Comparison of ENCODE assay signal across 9 cellular contexts in genomic region chr3:187742351-187743171, GRCh38. TPM values are rescaled to one million over a fixed set of nuclear protein-coding genes. Genes with fewer than 3 reads are reported as not detected.
DNase-seq lines count a peak whose midpoint lies in the region; ATAC-seq, FAIRE-seq and TF ChIP-seq lines count a peak whose summit lies in the region.
"Had no signal": no experiment of that assay in that cellular context is flagged by ENCODE, and none has a peak within 500 bp of the region (broad histone marks: within the 10 kb centered on the region; RNA-seq: fewer than 3 reads in every experiment).

No MANE protein-coding gene starts in this region.

- no peak for TF ChIP-seq CTCF in HepG2 (CRISPR knock-in tag; IDR thresholded peaks at IDR 0.05)

- H3K27me3 ChIP-seq in CD8-positive, alpha-beta memory T cell (ENCODE audit: insufficient read depth, low read length, poor library complexity, severe bottlenecking) = no peaks in the 10 kb centered on the region
- H3K27me3 ChIP-seq in HepG2 (ENCODE audit: control insufficient read depth in 1 of 2, insufficient read depth in 2 of 2, low read length in 2 of 2) = peaks cover 0 to 5% of the 10 kb centered on the region in 2 experiments; a peak in 1 of 5 replicates
- no peaks in the 10 kb centered on the region for H3K27me3 ChIP-seq in thymus (ENCODE audit: control insufficient read depth, insufficient read depth)

- in situ Hi-C loops in T47D (cut with HindIII; ENCODE audit: low pct_unique_long_range_greater_than_20kb, low sequenced_read_pairs) (loop anchor here (25.0 kb wide), 3 partner anchors 295 to 1195 kb away; no protein-coding TSS in a partner anchor), HepG2 (cut with HindIII; ENCODE audit: extremely low pct_ligation_motif_present, low pct_unique_long_range_greater_than_20kb) (loop anchor here (5.0 to 25.0 kb wide), 9 partner anchors 262 to 1402 kb away; no protein-coding TSS in a partner anchor)

- peaks cover 0 to under 1% of the 10 kb centered on the region in 2 donors for H3K27me3 Mint-ChIP-seq in CD8-positive, alpha-beta memory T cell

- 35% methylated on average over 13 of the region's 13 CpGs for WGBS in HepG2 (ENCODE audit: low lambda C conversion rate)
- 38% methylated on average over 13 of the region's 13 CpGs for whole genome bisulfite sequencing in thymus

- FAIRE-seq in HepG2 (lab: Jason Lieb, UNC) (no peak), GM12892 (lab: Jason Lieb, UNC) (no peak), frontal cortex (lab: Jason Lieb, UNC) (no peak)

- POLR2A ChIA-PET in CD8-positive, alpha-beta memory T cell (lab: Charles Lee) = interaction anchor here (0.6 to 1.3 kb wide), 8 partner anchors 127 to 1613 kb away, joined by 3 to 7 read pairs (median 3); no protein-coding TSS in a partner anchor
- POLR2A ChIA-PET in HepG2 (lab: Yijun Ruan, JAX) = interaction anchor here (0.6 to 2.3 kb wide), 12 partner anchors 201 to 1212 kb away, joined by 3 to 18 read pairs (median 4); no protein-coding TSS in a partner anchor

- H2AFZ ChIP-seq in HepG2 (ENCODE audit: low read length) = no peak overlapping the region

- peaks cover 91% of the 10 kb centered on the region for H3K79me2 ChIP-seq in HepG2 (ENCODE audit: insufficient read depth, low read length)

- peak overlapping the region; percentile 98 for H3K4me3 ChIP-seq in CD8-positive, alpha-beta memory T cell (ENCODE audit: low read length)
- H3K4me3 ChIP-seq in HepG2 (replicated peaks in 1 of 3; ENCODE audit: insufficient read depth in 1 of 3, low read depth in 2 of 3, low read length in 3 of 3) = peak overlapping the region; percentile 98 to 100 (median 99)
- peak overlapping the region; percentile 95 for H3K4me3 ChIP-seq in thymus (ENCODE audit: low read length)

- H3K9me3 ChIP-seq in CD8-positive, alpha-beta memory T cell (ENCODE audit: low read length) = no peaks in the 10 kb centered on the region
- H3K9me3 ChIP-seq in HepG2 (ENCODE audit: low read length) (no peaks in the 10 kb centered on the region), thymus (ENCODE audit: control insufficient read depth) (no peaks in the 10 kb centered on the region)

- H3K4me2 ChIP-seq in HepG2 (ENCODE audit: low read depth, low read length) = peak overlapping the region; percentile 95

- peak overlapping the region; percentile 67 to 100 (median 99) for H3K27ac Mint-ChIP-seq in CD8-positive, alpha-beta memory T cell

- H3K4me1 Mint-ChIP-seq in CD8-positive, alpha-beta memory T cell = peaks cover 52 to 63% (median 53%) of the 10 kb centered on the region in 3 donors

- H3K4me1 ChIP-seq in CD8-positive, alpha-beta memory T cell (ENCODE audit: insufficient read depth, low read length) = peaks cover 34% of the 10 kb centered on the region
- H3K4me1 ChIP-seq in HepG2 (ENCODE audit: insufficient read depth, low read length) (peaks cover 40% of the 10 kb centered on the region), thymus (ENCODE audit: control insufficient read depth, insufficient read depth, low read length) (peaks cover 23% of the 10 kb centered on the region)

- CTCF ChIA-PET in CD8-positive, alpha-beta memory T cell (lab: Charles Lee) = interaction anchor here (0.7 to 2.4 kb wide), 12 partner anchors 43 to 1403 kb away, joined by 3 to 16 read pairs (median 3); no protein-coding TSS in a partner anchor
- CTCF ChIA-PET in HepG2 (lab: Yijun Ruan, JAX; ENCODE audit: low intra/inter-chr PET ratio, low total read pairs) = interaction anchor here (1.0 to 2.0 kb wide), 4 partner anchors 294 to 1406 kb away, joined by 3 to 9 read pairs (median 4); no protein-coding TSS in a partner anchor

- intact Hi-C loops in HepG2 (cut with micrococcal nuclease; ENCODE audit: unreplicated experiment) = loop anchor here (1.0 to 10.0 kb wide), 6 partner anchors 430 to 1302 kb away; no protein-coding TSS in a partner anchor

- H4K20me1 ChIP-seq in HepG2 (ENCODE audit: insufficient read depth, low read length) = peaks cover 66% of the 10 kb centered on the region

- TSS peak; percentile 10 for BruUV-seq in HepG2 (replicated peaks; lab: Mats Ljungman, UMichigan)

- H3K36me3 ChIP-seq in CD8-positive, alpha-beta memory T cell (ENCODE audit: insufficient read depth, low read length) = no peaks in the 10 kb centered on the region
- H3K36me3 ChIP-seq in HepG2 (replicated peaks in 1 of 2; ENCODE audit: control insufficient read depth in 1 of 2, insufficient read depth in 2 of 2, low read length in 2 of 2) (no peaks in the 10 kb centered on the region; a peak in 2 of 5 replicates), thymus (ENCODE audit: control insufficient read depth, insufficient read depth) (no peaks in the 10 kb centered on the region)

- no peak; a peak in 1 of 4 replicates for TF ChIP-seq POLR2A in HepG2 (IDR thresholded peaks at IDR 0.05; ENCODE audit: insufficient read depth in 1 of 2, low read depth in 2 of 2, low read length in 2 of 2)
- TF ChIP-seq POLR2A in GM12892 (IDR thresholded peaks at IDR 0.05; ENCODE audit: low read depth, low read length) = no peak

- H3K9me3 Mint-ChIP-seq in CD8-positive, alpha-beta memory T cell = no peaks in the 10 kb centered on the region

- DNase-seq in CD8-positive, alpha-beta memory T cell = peak in 2 of 5 donors; percentile 37 to 39
- DNase-seq in NAMALWA (ENCODE audit: low spot score) = peak; percentile 57
- peak; percentile 47 to 73 for DNase-seq in T47D (ENCODE audit: low read depth in 1 of 2, low spot score in 1 of 2)
- no peak for DNase-seq in HepG2 (ENCODE audit: low spot score)
- DNase-seq in GM12892 (ENCODE audit: insufficient read length) = no peak
- DNase-seq in frontal cortex (ENCODE audit: low spot score in 2 of 2) = no peak

- H3K4me3 Mint-ChIP-seq in CD8-positive, alpha-beta memory T cell = peak overlapping the region; percentile 91 to 99 (median 98)

- no peak for ATAC-seq in HepG2
- ATAC-seq in HG02571 (IDR thresholded peaks at IDR 0.05; ENCODE audit: unreplicated experiment) = no peak

- TF ChIP-seq EP300 in HepG2 (IDR thresholded peaks at IDR 0.05; ENCODE audit: low read depth in 2 of 2, low read length in 2 of 2) (no peak), HepG2 (CRISPR knock-in tag; IDR thresholded peaks at IDR 0.05; ENCODE audit: borderline replicate concordance) (no peak)

- peaks cover 0 to 35% (median 0%) of the 10 kb centered on the region in 3 donors for H3K36me3 Mint-ChIP-seq in CD8-positive, alpha-beta memory T cell

- peak overlapping the region; percentile 98 for H3K27ac ChIP-seq in CD8-positive, alpha-beta memory T cell (ENCODE audit: low read depth, low read length)
- H3K27ac ChIP-seq in HepG2 (ENCODE audit: extremely low read length, insufficient read depth, low read length) = peak overlapping the region; percentile 100
- H3K27ac ChIP-seq in thymus (ENCODE audit: low read depth) = peak overlapping the region; percentile 77

- no peak for TF ChIP-seq RAD21 in HepG2 (CRISPR knock-in tag; IDR thresholded peaks at IDR 0.05)

- H3K9ac ChIP-seq in HepG2 (ENCODE audit: insufficient read depth, low read depth, low read length) = peak overlapping the region; percentile 99

RNA-seq across cellular contexts. Expression of gene BCL6, which starts 2.7 kb away (rescaled TPM):
- 10 to 100 TPM; 17.1 to 17.2 TPM for total RNA-seq in CD8-positive, alpha-beta memory T cell
- 1.8 TPM for polyA plus RNA-seq in CD8-positive, alpha-beta memory T cell
- total RNA-seq in HepG2 (2016; rRNA removed; fragmentation: Illumina TruSeq; extraction: Trizol) (20.3 and 21.2 TPM in 2 replicates), frontal cortex (16.7 TPM)
- total RNA-seq in HepG2 (2016; cell fraction: cytosol; rRNA removed; fragmentation: Illumina TruSeq; extraction: Trizol; ENCODE audit: low read depth) = 5.3 and 5.8 TPM in 2 replicates
- total RNA-seq in HepG2 (2016; cell fraction: insoluble cytoplasmic fraction; rRNA removed; fragmentation: Illumina TruSeq; extraction: Trizol) = 12.4 and 21.0 TPM in 2 replicates
- total RNA-seq in HepG2 (2016; cell fraction: membrane; rRNA removed; fragmentation: Illumina TruSeq; extraction: Trizol) = 8.3 and 11.0 TPM in 2 replicates
- 25.9 and 29.9 TPM in 2 replicates for total RNA-seq in HepG2 (2016; cell fraction: nucleus; rRNA removed; fragmentation: Illumina TruSeq; extraction: Trizol)
- polyA plus RNA-seq in HepG2 (2011; rRNA removed) (53.7 and 67.5 TPM in 2 replicates), thymus (56.2 TPM)
- polyA plus RNA-seq in HepG2 (2011; cell fraction: cytosol; rRNA removed) = 18.9 and 19.0 TPM in 2 replicates
- polyA plus RNA-seq in HepG2 (2011; cell fraction: nucleus; rRNA removed) = 286 and 355 TPM in 2 replicates
- polyA plus RNA-seq in HepG2 (2012) = 95.9 and 236 TPM in 2 replicates
- polyA plus RNA-seq in HepG2 (2016; cell fraction: cytosol; fragmentation: Illumina TruSeq; extraction: Trizol; ENCODE audit: low read depth) = 1.1 and 1.4 TPM in 2 replicates
- 19.4 and 26.5 TPM in 2 replicates for polyA plus RNA-seq in HepG2 (2016; cell fraction: insoluble cytoplasmic fraction; fragmentation: Illumina TruSeq; extraction: Trizol; ENCODE audit: low read depth)
- 3.5 and 4.8 TPM in 2 replicates for polyA plus RNA-seq in HepG2 (2016; cell fraction: membrane; fragmentation: Illumina TruSeq; extraction: Trizol; ENCODE audit: low read depth)
- polyA plus RNA-seq in HepG2 (2016; cell fraction: nucleus; fragmentation: Illumina TruSeq; extraction: Trizol; ENCODE audit: insufficient read depth, low read depth) = 95.1 and 111 TPM in 2 replicates
- 16.4 and 68.3 TPM in 2 replicates for polyA minus RNA-seq in HepG2 (2011; rRNA and poly(A)+ RNA removed; ENCODE audit: low replicate concordance)
- polyA minus RNA-seq in HepG2 (2011; cell fraction: cytosol; rRNA and poly(A)+ RNA removed) = 22.3 and 35.5 TPM in 2 replicates
- 81.2 and 114 TPM in 2 replicates for polyA minus RNA-seq in HepG2 (2011; cell fraction: nucleus; rRNA and poly(A)+ RNA removed)
- polyA plus RNA-seq in GM12892 (2012; ENCODE audit: missing spikeins) = 0.15 TPM

RNA-seq across cellular contexts. Expression of gene RTP2, which starts 40.2 kb away (rescaled TPM):
- not detected for total RNA-seq in CD8-positive, alpha-beta memory T cell
- not detected for polyA plus RNA-seq in CD8-positive, alpha-beta memory T cell
- total RNA-seq in HepG2 (2016; rRNA removed; fragmentation: Illumina TruSeq; extraction: Trizol) = not detected in 2 replicates
- not detected in 2 replicates for total RNA-seq in HepG2 (2016; cell fraction: cytosol; rRNA removed; fragmentation: Illumina TruSeq; extraction: Trizol; ENCODE audit: low read depth)
- not detected in 2 replicates for total RNA-seq in HepG2 (2016; cell fraction: insoluble cytoplasmic fraction; rRNA removed; fragmentation: Illumina TruSeq; extraction: Trizol)
- total RNA-seq in HepG2 (2016; cell fraction: membrane; rRNA removed; fragmentation: Illumina TruSeq; extraction: Trizol) = not detected in 2 replicates
- not detected in 2 replicates for total RNA-seq in HepG2 (2016; cell fraction: nucleus; rRNA removed; fragmentation: Illumina TruSeq; extraction: Trizol)
- polyA plus RNA-seq in HepG2 (2011; rRNA removed) = not detected in 2 replicates
- not detected in 2 replicates for polyA plus RNA-seq in HepG2 (2011; cell fraction: cytosol; rRNA removed)
- not detected in 2 replicates for polyA plus RNA-seq in HepG2 (2011; cell fraction: nucleus; rRNA removed)
- not detected in 2 replicates for polyA plus RNA-seq in HepG2 (2012)
- not detected in 2 replicates for polyA plus RNA-seq in HepG2 (2016; cell fraction: cytosol; fragmentation: Illumina TruSeq; extraction: Trizol; ENCODE audit: low read depth)
- not detected in 2 replicates for polyA plus RNA-seq in HepG2 (2016; cell fraction: insoluble cytoplasmic fraction; fragmentation: Illumina TruSeq; extraction: Trizol; ENCODE audit: low read depth)
- not detected in 2 replicates for polyA plus RNA-seq in HepG2 (2016; cell fraction: membrane; fragmentation: Illumina TruSeq; extraction: Trizol; ENCODE audit: low read depth)
- not detected in 2 replicates for polyA plus RNA-seq in HepG2 (2016; cell fraction: nucleus; fragmentation: Illumina TruSeq; extraction: Trizol; ENCODE audit: insufficient read depth, low read depth)
- polyA minus RNA-seq in HepG2 (2011; rRNA and poly(A)+ RNA removed; ENCODE audit: low replicate concordance) = 0.19 TPM in 1 of 2 replicates, not detected in the other
- not detected in 2 replicates for polyA minus RNA-seq in HepG2 (2011; cell fraction: cytosol; rRNA and poly(A)+ RNA removed)
- polyA minus RNA-seq in HepG2 (2011; cell fraction: nucleus; rRNA and poly(A)+ RNA removed) = not detected in 2 replicates
- polyA plus RNA-seq in thymus = 0.02 TPM
- not detected for polyA plus RNA-seq in GM12892 (2012; ENCODE audit: missing spikeins)
- total RNA-seq in frontal cortex = not detected
- total RNA-seq: HT1080 had no signal

Comparison
In these comparisons a context has a peak if more than half of its experiments do, and no peak if none do; other contexts are left out.
1. DNase-seq: peak in NAMALWA (single experiment) and T47D (2 of 2); none in HepG2 (single experiment), GM12892 (single experiment) and frontal cortex (0 of 2).
2. Peak in every context shown above with its lines, with median percentiles within 50 percentile points of each other: H3K27ac ChIP-seq and H3K4me3 ChIP-seq.